In the genomic region with DNA sequence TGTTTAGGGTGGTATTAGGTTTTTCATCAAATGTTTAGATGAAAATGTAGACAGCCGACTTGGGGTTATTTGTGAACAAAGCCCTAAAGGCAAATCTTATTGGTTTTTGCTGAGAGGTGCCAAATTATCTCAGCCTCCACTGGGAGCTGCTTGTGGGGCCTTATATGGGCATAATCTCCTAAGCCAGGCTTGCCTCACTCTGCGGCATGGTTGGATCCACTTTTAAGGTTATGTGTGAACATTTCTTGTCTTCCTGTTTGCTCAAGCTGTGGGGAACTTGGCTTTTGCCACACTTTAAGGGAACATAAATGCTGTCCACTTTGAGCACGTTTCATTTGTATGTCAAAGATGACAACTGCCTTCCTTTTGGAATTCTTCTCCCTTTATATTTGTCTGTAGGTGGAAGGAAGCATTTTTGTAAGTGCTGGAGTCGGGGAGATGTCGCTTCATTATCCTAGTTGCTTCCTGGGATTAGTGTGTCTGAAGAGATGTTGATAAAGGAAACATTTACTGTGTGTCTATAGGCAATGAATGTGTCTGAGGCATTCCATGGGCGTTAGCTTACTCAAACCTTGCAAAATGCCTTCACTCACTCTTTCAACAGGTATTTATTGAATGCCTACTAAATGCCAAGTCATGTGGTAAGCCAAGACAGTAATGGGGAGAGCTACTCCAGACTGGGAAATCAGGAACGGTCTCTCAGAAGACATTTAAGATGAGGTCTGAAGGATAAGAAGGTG, we compare ENCODE assay signal across 11 cellular contexts.
DNase-seq lines count a peak whose midpoint lies in the region; ATAC-seq, FAIRE-seq and TF ChIP-seq lines count a peak whose summit lies in the region.
"Had no signal": no experiment of that assay in that cellular context is flagged by ENCODE, and none has a peak within 500 bp of the region (broad histone marks: within the 10 kb centered on the region; RNA-seq: fewer than 3 reads in every experiment).

No MANE protein-coding gene starts in this region.

- no peaks in the 10 kb centered on the region for H4K20me1 ChIP-seq in HepG2 (ENCODE audit: insufficient read depth, low read length)

- in situ Hi-C loops in HepG2 (cut with HindIII; ENCODE audit: extremely low pct_ligation_motif_present, low pct_unique_long_range_greater_than_20kb): no loop called here

- H3K79me2 ChIP-seq in HepG2 (ENCODE audit: insufficient read depth, low read length): no peaks in the 10 kb centered on the region

- H3K4me3 ChIP-seq in right lobe of liver (no peak overlapping the region), HepG2 (replicated peaks in 1 of 3; ENCODE audit: insufficient read depth in 1 of 3, low read depth in 2 of 3, low read length in 3 of 3) (no peak overlapping the region), mucosa of rectum (ENCODE audit: low read length in 2 of 2) (no peak overlapping the region)

- POLR2A ChIA-PET in HepG2 (lab: Yijun Ruan, JAX): no interaction called here

- H3K9ac ChIP-seq in HepG2 (ENCODE audit: insufficient read depth, low read depth, low read length) (no peak overlapping the region), mucosa of rectum (ENCODE audit: low read depth in 1 of 2, low read length in 2 of 2) (no peak overlapping the region)

- H3K27me3 ChIP-seq in right lobe of liver (no peaks in the 10 kb centered on the region), HepG2 (ENCODE audit: control insufficient read depth in 1 of 2, insufficient read depth in 2 of 2, low read length in 2 of 2) (no peaks in the 10 kb centered on the region; a peak in 1 of 5 replicates), mucosa of rectum (ENCODE audit: control insufficient read depth in 2 of 2, insufficient read depth in 2 of 2, low read length in 2 of 2) (peaks cover 2 to 6% of the 10 kb centered on the region in 2 donors)

- H2AFZ ChIP-seq in HepG2 (ENCODE audit: low read length): no peak overlapping the region

- intact Hi-C loops in right lobe of liver (cut with DNase I) (no loop called here), HepG2 (cut with micrococcal nuclease; ENCODE audit: unreplicated experiment) (no loop called here)

- DNase-seq in right lobe of liver (no peak), HepG2 (ENCODE audit: low spot score) (no peak), dermis blood vessel endothelial cell (peak; percentile 46), DMS114 treated with DMSO at 0.1 percent for 48 hours (lab: John Stamatoyannopoulos, UW; ENCODE audit: unreplicated experiment) (no peak), anterior cingulate cortex (lab: John Stamatoyannopoulos, UW) (no peak), middle frontal gyrus (ENCODE audit: extremely low spot score, low spot score) (no peak)
- DNase-seq: amygdala, small intestine, SW 1271 had no signal

- 32% methylated on average over 5 of the region's 7 CpGs for WGBS in right lobe of liver (ENCODE audit: insufficient coverage, low coverage, low lambda C conversion rate, missing lambda C conversion rate)
- WGBS in HepG2 (ENCODE audit: low lambda C conversion rate): 2% methylated on average over 5 of the region's 7 CpGs

- peak in 3 of 4 donors; percentile 23 to 56 (median 55) for ATAC-seq in right lobe of liver
- ATAC-seq in HepG2: no peak
- ATAC-seq in GM19324 (IDR thresholded peaks at IDR 0.05; ENCODE audit: low FRiP score, unreplicated experiment): no peak

- no TSS peak for BruUV-seq in HepG2 (replicated peaks; lab: Mats Ljungman, UMichigan)

- H3K4me2 ChIP-seq in HepG2 (ENCODE audit: low read depth, low read length): no peak overlapping the region

- no peaks in the 10 kb centered on the region for H3K36me3 ChIP-seq in right lobe of liver
- no peaks in the 10 kb centered on the region for H3K36me3 ChIP-seq in HepG2 (replicated peaks in 1 of 2; ENCODE audit: control insufficient read depth in 1 of 2, insufficient read depth in 2 of 2, low read length in 2 of 2)
- no peaks in the 10 kb centered on the region for H3K36me3 ChIP-seq in mucosa of rectum (ENCODE audit: control insufficient read depth in 2 of 2, insufficient read depth in 2 of 2, low read length in 2 of 2)

- no peak for FAIRE-seq in HepG2 (lab: Jason Lieb, UNC)
- FAIRE-seq: small intestine had no signal

- H3K27ac ChIP-seq in right lobe of liver (no peak overlapping the region), HepG2 (ENCODE audit: extremely low read length, insufficient read depth, low read length) (no peak overlapping the region), mucosa of rectum (ENCODE audit: low read depth in 2 of 2, low read length in 2 of 2) (peak overlapping the region; percentile 53 to 59)

- CTCF ChIA-PET in HepG2 (lab: Yijun Ruan, JAX; ENCODE audit: low intra/inter-chr PET ratio, low total read pairs): no interaction called here

- TF ChIP-seq EP300 in HepG2 (IDR thresholded peaks at IDR 0.05; ENCODE audit: low read depth in 2 of 2, low read length in 2 of 2): no peak
- no peak for TF ChIP-seq EP300 in HepG2 (CRISPR knock-in tag; IDR thresholded peaks at IDR 0.05; ENCODE audit: borderline replicate concordance)

- H3K4me1 ChIP-seq in right lobe of liver (no peaks in the 10 kb centered on the region), HepG2 (ENCODE audit: insufficient read depth, low read length) (no peaks in the 10 kb centered on the region), mucosa of rectum (ENCODE audit: control insufficient read depth in 2 of 2, insufficient read depth in 2 of 2, low read length in 2 of 2) (no peaks in the 10 kb centered on the region)

- no peak for TF ChIP-seq RAD21 in HepG2 (CRISPR knock-in tag; IDR thresholded peaks at IDR 0.05)

- H3K9me3 ChIP-seq in right lobe of liver: no peaks in the 10 kb centered on the region
- no peaks in the 10 kb centered on the region for H3K9me3 ChIP-seq in HepG2 (ENCODE audit: low read length)
- H3K9me3 ChIP-seq in mucosa of rectum (ENCODE audit: control insufficient read depth in 2 of 2, low read length in 2 of 2): no peaks in the 10 kb centered on the region

- TF ChIP-seq CTCF in right lobe of liver (IDR thresholded peaks at IDR 0.05) (no peak), HepG2 (CRISPR knock-in tag; IDR thresholded peaks at IDR 0.05) (no peak)

- TF ChIP-seq POLR2A in right lobe of liver (IDR thresholded peaks at IDR 0.05) (no peak), HepG2 (IDR thresholded peaks at IDR 0.05; ENCODE audit: insufficient read depth in 1 of 2, low read depth in 2 of 2, low read length in 2 of 2) (no peak)

TF ChIP-seq in HepG2, 621 proteins besides CTCF, POLR2A, EP300 and RAD21:
- no peak for TF ChIP-seq ZNF552 (CRISPR knock-in tag; IDR thresholded peaks at IDR 0.05; ENCODE audit: borderline replicate concordance)
- no peak for TF ChIP-seq MAZ (IDR thresholded peaks at IDR 0.05; ENCODE audit: borderline replicate concordance, low read depth, low read length)
- TF ChIP-seq MAZ (CRISPR knock-in tag; IDR thresholded peaks at IDR 0.05; ENCODE audit: low read depth): no peak
- TF ChIP-seq CBFB (CRISPR knock-in tag; IDR thresholded peaks at IDR 0.05): no peak
- TF ChIP-seq NR1H2 (CRISPR knock-in tag; IDR thresholded peaks at IDR 0.05; ENCODE audit: borderline replicate concordance, low read depth): no peak
- TF ChIP-seq BORCS8-MEF2B (CRISPR knock-in tag; IDR thresholded peaks at IDR 0.05): no peak
- TF ChIP-seq, protein P1, sequence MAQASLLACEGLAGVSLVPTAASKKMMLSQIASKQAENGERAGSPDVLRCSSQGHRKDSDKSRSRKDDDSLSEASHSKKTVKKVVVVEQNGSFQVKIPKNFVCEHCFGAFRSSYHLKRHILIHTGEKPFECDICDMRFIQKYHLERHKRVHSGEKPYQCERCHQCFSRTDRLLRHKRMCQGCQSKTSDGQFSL (CRISPR knock-in tag; IDR thresholded peaks at IDR 0.05): no peak
- no peak for TF ChIP-seq ZNF878 (CRISPR knock-in tag; IDR thresholded peaks at IDR 0.05)

Comparison
In these comparisons a context has a peak if more than half of its experiments do, and no peak if none do; other contexts are left out.
1. ATAC-seq: peak in right lobe of liver (3 of 4); none in HepG2 (single experiment) and GM19324 (single experiment).
2. H3K27ac ChIP-seq: peak in mucosa of rectum (2 of 2); none in right lobe of liver (0 of 3) and HepG2 (single experiment).